In genomic region chr7:154875297-154875696, GRCh38 we compare ENCODE assay signal across 8 cellular contexts.
"Had no signal": no experiment of that assay in that cellular context is flagged by ENCODE, and none has a peak within 500 bp of the region (broad histone marks: within the 10 kb centered on the region; RNA-seq: fewer than 3 reads in every experiment).

No MANE protein-coding gene starts in this region.

- H3K27ac ChIP-seq: GM23248 had no signal

- H3K4me3 ChIP-seq: GM23248, GM23338, HAP-1 had no signal

- H3K4me2 ChIP-seq: GM23338 had no signal

- H3K9me3 ChIP-seq: HAP-1 had no signal

- H3K4me1 ChIP-seq: HAP-1 had no signal

- DNase-seq: GM23248, GOT3, H7, H9, HCEC 1CT, HFFc6 had no signal

- H3K36me3 ChIP-seq: HAP-1 had no signal

- H3K9ac ChIP-seq: GM23248 had no signal

- H2AFZ ChIP-seq: GM23248, GM23338 had no signal
